Comparison of ENCODE assay signal across 1 cellular context in the genomic region with DNA sequence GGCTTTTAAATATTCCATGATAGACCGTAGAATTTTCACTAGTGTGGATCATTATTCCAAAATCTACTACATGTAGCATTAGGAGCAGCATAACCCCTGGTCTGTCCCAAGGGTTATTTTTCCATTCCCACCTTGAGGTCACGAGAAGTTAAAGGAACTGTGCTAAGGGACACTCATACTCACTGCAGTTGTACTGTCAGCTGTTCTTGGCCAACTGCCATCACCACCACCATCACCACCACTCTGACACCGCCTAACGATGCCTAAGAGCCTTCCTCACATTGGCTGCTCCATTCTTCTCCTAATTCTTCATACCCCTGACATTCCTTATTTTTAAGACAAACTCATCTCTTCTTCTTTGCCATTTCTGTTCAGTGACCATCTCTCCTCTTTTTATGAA.
TF ChIP-seq lines count a peak whose summit lies in the region.

No MANE protein-coding gene starts in this region.

TF ChIP-seq in H1, 55 proteins besides CTCF, POLR2A, EP300 and RAD21 (continued from another document):
- TF ChIP-seq, protein P1, sequence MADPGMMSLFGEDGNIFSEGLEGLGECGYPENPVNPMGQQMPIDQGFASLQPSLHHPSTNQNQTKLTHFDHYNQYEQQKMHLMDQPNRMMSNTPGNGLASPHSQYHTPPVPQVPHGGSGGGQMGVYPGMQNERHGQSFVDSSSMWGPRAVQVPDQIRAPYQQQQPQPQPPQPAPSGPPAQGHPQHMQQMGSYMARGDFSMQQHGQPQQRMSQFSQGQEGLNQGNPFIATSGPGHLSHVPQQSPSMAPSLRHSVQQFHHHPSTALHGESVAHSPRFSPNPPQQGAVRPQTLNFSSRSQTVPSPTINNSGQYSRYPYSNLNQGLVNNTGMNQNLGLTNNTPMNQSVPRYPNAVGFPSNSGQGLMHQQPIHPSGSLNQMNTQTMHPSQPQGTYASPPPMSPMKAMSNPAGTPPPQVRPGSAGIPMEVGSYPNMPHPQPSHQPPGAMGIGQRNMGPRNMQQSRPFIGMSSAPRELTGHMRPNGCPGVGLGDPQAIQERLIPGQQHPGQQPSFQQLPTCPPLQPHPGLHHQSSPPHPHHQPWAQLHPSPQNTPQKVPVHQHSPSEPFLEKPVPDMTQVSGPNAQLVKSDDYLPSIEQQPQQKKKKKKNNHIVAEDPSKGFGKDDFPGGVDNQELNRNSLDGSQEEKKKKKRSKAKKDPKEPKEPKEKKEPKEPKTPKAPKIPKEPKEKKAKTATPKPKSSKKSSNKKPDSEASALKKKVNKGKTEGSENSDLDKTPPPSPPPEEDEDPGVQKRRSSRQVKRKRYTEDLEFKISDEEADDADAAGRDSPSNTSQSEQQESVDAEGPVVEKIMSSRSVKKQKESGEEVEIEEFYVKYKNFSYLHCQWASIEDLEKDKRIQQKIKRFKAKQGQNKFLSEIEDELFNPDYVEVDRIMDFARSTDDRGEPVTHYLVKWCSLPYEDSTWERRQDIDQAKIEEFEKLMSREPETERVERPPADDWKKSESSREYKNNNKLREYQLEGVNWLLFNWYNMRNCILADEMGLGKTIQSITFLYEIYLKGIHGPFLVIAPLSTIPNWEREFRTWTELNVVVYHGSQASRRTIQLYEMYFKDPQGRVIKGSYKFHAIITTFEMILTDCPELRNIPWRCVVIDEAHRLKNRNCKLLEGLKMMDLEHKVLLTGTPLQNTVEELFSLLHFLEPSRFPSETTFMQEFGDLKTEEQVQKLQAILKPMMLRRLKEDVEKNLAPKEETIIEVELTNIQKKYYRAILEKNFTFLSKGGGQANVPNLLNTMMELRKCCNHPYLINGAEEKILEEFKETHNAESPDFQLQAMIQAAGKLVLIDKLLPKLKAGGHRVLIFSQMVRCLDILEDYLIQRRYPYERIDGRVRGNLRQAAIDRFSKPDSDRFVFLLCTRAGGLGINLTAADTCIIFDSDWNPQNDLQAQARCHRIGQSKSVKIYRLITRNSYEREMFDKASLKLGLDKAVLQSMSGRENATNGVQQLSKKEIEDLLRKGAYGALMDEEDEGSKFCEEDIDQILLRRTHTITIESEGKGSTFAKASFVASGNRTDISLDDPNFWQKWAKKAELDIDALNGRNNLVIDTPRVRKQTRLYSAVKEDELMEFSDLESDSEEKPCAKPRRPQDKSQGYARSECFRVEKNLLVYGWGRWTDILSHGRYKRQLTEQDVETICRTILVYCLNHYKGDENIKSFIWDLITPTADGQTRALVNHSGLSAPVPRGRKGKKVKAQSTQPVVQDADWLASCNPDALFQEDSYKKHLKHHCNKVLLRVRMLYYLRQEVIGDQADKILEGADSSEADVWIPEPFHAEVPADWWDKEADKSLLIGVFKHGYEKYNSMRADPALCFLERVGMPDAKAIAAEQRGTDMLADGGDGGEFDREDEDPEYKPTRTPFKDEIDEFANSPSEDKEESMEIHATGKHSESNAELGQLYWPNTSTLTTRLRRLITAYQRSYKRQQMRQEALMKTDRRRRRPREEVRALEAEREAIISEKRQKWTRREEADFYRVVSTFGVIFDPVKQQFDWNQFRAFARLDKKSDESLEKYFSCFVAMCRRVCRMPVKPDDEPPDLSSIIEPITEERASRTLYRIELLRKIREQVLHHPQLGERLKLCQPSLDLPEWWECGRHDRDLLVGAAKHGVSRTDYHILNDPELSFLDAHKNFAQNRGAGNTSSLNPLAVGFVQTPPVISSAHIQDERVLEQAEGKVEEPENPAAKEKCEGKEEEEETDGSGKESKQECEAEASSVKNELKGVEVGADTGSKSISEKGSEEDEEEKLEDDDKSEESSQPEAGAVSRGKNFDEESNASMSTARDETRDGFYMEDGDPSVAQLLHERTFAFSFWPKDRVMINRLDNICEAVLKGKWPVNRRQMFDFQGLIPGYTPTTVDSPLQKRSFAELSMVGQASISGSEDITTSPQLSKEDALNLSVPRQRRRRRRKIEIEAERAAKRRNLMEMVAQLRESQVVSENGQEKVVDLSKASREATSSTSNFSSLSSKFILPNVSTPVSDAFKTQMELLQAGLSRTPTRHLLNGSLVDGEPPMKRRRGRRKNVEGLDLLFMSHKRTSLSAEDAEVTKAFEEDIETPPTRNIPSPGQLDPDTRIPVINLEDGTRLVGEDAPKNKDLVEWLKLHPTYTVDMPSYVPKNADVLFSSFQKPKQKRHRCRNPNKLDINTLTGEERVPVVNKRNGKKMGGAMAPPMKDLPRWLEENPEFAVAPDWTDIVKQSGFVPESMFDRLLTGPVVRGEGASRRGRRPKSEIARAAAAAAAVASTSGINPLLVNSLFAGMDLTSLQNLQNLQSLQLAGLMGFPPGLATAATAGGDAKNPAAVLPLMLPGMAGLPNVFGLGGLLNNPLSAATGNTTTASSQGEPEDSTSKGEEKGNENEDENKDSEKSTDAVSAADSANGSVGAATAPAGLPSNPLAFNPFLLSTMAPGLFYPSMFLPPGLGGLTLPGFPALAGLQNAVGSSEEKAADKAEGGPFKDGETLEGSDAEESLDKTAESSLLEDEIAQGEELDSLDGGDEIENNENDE (IDR thresholded peaks at IDR 0.05; ENCODE audit: insufficient replicate concordance, low read length) = no peak
- TF ChIP-seq, protein P2, sequence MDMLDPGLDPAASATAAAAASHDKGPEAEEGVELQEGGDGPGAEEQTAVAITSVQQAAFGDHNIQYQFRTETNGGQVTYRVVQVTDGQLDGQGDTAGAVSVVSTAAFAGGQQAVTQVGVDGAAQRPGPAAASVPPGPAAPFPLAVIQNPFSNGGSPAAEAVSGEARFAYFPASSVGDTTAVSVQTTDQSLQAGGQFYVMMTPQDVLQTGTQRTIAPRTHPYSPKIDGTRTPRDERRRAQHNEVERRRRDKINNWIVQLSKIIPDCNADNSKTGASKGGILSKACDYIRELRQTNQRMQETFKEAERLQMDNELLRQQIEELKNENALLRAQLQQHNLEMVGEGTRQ (IDR thresholded peaks at IDR 0.05; ENCODE audit: low read length) = no peak
- TF ChIP-seq EGR1 (IDR thresholded peaks at IDR 0.05; ENCODE audit: borderline replicate concordance, low read depth, low read length) (no peak), PHF8 (conservative IDR thresholded peaks at IDR 0.05; ENCODE audit: low read depth, low read length) (no peak), SUZ12 (IDR thresholded peaks at IDR 0.05; ENCODE audit: low read length) (no peak), ASH2L (IDR thresholded peaks at IDR 0.05; ENCODE audit: low read length) (no peak), SP4 (IDR thresholded peaks at IDR 0.05; ENCODE audit: low read length) (no peak)
